ENCODE assay signal across 10 cellular contexts in genomic region chr19:44745887-44746600, GRCh38. TPM values are rescaled to one million over a fixed set of nuclear protein-coding genes. Genes with fewer than 3 reads are reported as not detected.
DNase-seq lines count a peak whose midpoint lies in the region; ATAC-seq and TF ChIP-seq lines count a peak whose summit lies in the region.
"Had no signal": no experiment of that assay in that cellular context is flagged by ENCODE, and none has a peak within 500 bp of the region (broad histone marks: within the 10 kb centered on the region; RNA-seq: fewer than 3 reads in every experiment).

No MANE protein-coding gene starts in this region.

- no peaks in the 10 kb centered on the region for H3K27me3 ChIP-seq in CD8-positive, alpha-beta memory T cell (ENCODE audit: insufficient read depth, low read length, poor library complexity, severe bottlenecking)
- no peaks in the 10 kb centered on the region for H3K27me3 ChIP-seq in gastrocnemius medialis

- H3K27ac Mint-ChIP-seq in CD8-positive, alpha-beta memory T cell = peak overlapping the region; percentile 47 to 98 (median 96)
- H3K27ac Mint-ChIP-seq in activated CD4-positive, alpha-beta memory T cell treated with anti-CD3 and anti-CD28 coated beads, Interleukin-2, amount 10 ng/mL, durations not matched to agents 7 days and 5 days = peak overlapping the region; percentile 52
- peak overlapping the region; percentile 46 to 98 (median 93) for H3K27ac Mint-ChIP-seq in immature natural killer cell

- H3K9me3 ChIP-seq in CD8-positive, alpha-beta memory T cell (ENCODE audit: low read length) = no peaks in the 10 kb centered on the region
- no peaks in the 10 kb centered on the region for H3K9me3 ChIP-seq in gastrocnemius medialis

- no peaks in the 10 kb centered on the region for H3K36me3 ChIP-seq in CD8-positive, alpha-beta memory T cell (ENCODE audit: insufficient read depth, low read length)
- no peaks in the 10 kb centered on the region for H3K36me3 ChIP-seq in gastrocnemius medialis

- no peaks in the 10 kb centered on the region for H3K27me3 Mint-ChIP-seq in CD8-positive, alpha-beta memory T cell
- H3K27me3 Mint-ChIP-seq in activated CD4-positive, alpha-beta memory T cell treated with anti-CD3 and anti-CD28 coated beads, Interleukin-2, amount 10 ng/mL, durations not matched to agents 7 days and 5 days = peaks cover 4% of the 10 kb centered on the region
- peaks cover 3 to 19% (median 7%) of the 10 kb centered on the region in 3 donors for H3K27me3 Mint-ChIP-seq in immature natural killer cell (ENCODE audit: low read depth in 3 of 3)

- peaks cover 27 to 43% (median 38%) of the 10 kb centered on the region in 3 donors for H3K4me1 Mint-ChIP-seq in CD8-positive, alpha-beta memory T cell
- peaks cover 58% of the 10 kb centered on the region for H3K4me1 Mint-ChIP-seq in activated CD4-positive, alpha-beta memory T cell treated with anti-CD3 and anti-CD28 coated beads, Interleukin-2, amount 10 ng/mL, durations not matched to agents 7 days and 5 days
- peaks cover 41 to 44% of the 10 kb centered on the region in 2 donors for H3K4me1 Mint-ChIP-seq in immature natural killer cell

- in situ Hi-C loops in gastrocnemius medialis (cut with MboI; ENCODE audit: low sequenced_read_pairs in 4 of 4) = no loop called here

- CTCF ChIA-PET in CD8-positive, alpha-beta memory T cell (lab: Charles Lee) = interaction anchor here (2.2 kb wide), 1 partner anchor 22 kb away, joined by 7 read pairs; no protein-coding TSS in a partner anchor
- CTCF ChIA-PET in activated CD4-positive, alpha-beta memory T cell treated with anti-CD3 and anti-CD28 coated beads, Interleukin-2, amount 10 ng/mL, durations not matched to agents 7 days and 5 days (lab: Charles Lee) = interaction anchor here (3.5 kb wide), 1 partner anchor 23 kb away, joined by 17 read pairs; no protein-coding TSS in a partner anchor

- no peaks in the 10 kb centered on the region for H3K9me3 Mint-ChIP-seq in CD8-positive, alpha-beta memory T cell
- no peaks in the 10 kb centered on the region for H3K9me3 Mint-ChIP-seq in activated CD4-positive, alpha-beta memory T cell treated with anti-CD3 and anti-CD28 coated beads, Interleukin-2, amount 10 ng/mL, durations not matched to agents 7 days and 5 days
- no peaks in the 10 kb centered on the region for H3K9me3 Mint-ChIP-seq in immature natural killer cell

- peak overlapping the region; percentile 37 to 84 (median 72) for H3K4me3 Mint-ChIP-seq in CD8-positive, alpha-beta memory T cell
- H3K4me3 Mint-ChIP-seq in activated CD4-positive, alpha-beta memory T cell treated with anti-CD3 and anti-CD28 coated beads, Interleukin-2, amount 10 ng/mL, durations not matched to agents 7 days and 5 days = peak overlapping the region; percentile 47
- H3K4me3 Mint-ChIP-seq in immature natural killer cell = peak overlapping the region; percentile 56 to 83 (median 62)

- no peak for ATAC-seq in gastrocnemius medialis
- no peak for ATAC-seq in GM18873 (IDR thresholded peaks at IDR 0.05; ENCODE audit: low FRiP score, unreplicated experiment)
- ATAC-seq in HG02973 (IDR thresholded peaks at IDR 0.05; ENCODE audit: unreplicated experiment) = no peak
- no peak for ATAC-seq in GM18505 (IDR thresholded peaks at IDR 0.05; ENCODE audit: unreplicated experiment)

- intact Hi-C loops in gastrocnemius medialis (cut with DNase I; ENCODE audit: low total_unique reads) = loop anchor here (5.0 to 10.0 kb wide), 3 partner anchors 209 to 1021 kb away; partner anchors contain the start of genes CLPTM1, PPP1R37 and SIX5

- no peak overlapping the region for H3K4me3 ChIP-seq in CD8-positive, alpha-beta memory T cell (ENCODE audit: low read length)
- H3K4me3 ChIP-seq in gastrocnemius medialis = no peak overlapping the region

- POLR2A ChIA-PET in CD8-positive, alpha-beta memory T cell (lab: Charles Lee) = no interaction called here
- POLR2A ChIA-PET in activated CD4-positive, alpha-beta memory T cell treated with anti-CD3 and anti-CD28 coated beads, Interleukin-2, amount 10 ng/mL, durations not matched to agents 7 days and 5 days (lab: Charles Lee) = interaction anchor here (1.5 kb wide), 1 partner anchor 10 kb away, joined by 4 read pairs; no protein-coding TSS in a partner anchor

- DNase-seq in CD8-positive, alpha-beta memory T cell = no peak
- no peak for DNase-seq in activated CD4-positive, alpha-beta memory T cell treated with anti-CD3 and anti-CD28 coated beads, Interleukin-2, amount 10 ng/mL, durations not matched to agents 7 days and 5 days
- no peak for DNase-seq in immature natural killer cell
- no peak for DNase-seq in gastrocnemius medialis
- DNase-seq in NAMALWA (ENCODE audit: low spot score) = no peak
- DNase-seq: activated CD8-positive, alpha-beta memory T cell treated with anti-CD3 and anti-CD28 coated beads for 24 hours; NCI-H1048 had no signal

- no peak for TF ChIP-seq CTCF in gastrocnemius medialis (IDR thresholded peaks at IDR 0.05 in 4 of 5, conservative IDR thresholded peaks at IDR 0.05 in 1 of 5)

- peaks cover 24% of the 10 kb centered on the region for H3K4me1 ChIP-seq in CD8-positive, alpha-beta memory T cell (ENCODE audit: insufficient read depth, low read length)
- peaks cover 51 to 67% of the 10 kb centered on the region in 2 donors for H3K4me1 ChIP-seq in gastrocnemius medialis

- H3K36me3 Mint-ChIP-seq in CD8-positive, alpha-beta memory T cell = peaks cover 0 to 26% (median 0%) of the 10 kb centered on the region in 3 donors
- peaks cover 20% of the 10 kb centered on the region for H3K36me3 Mint-ChIP-seq in activated CD4-positive, alpha-beta memory T cell treated with anti-CD3 and anti-CD28 coated beads, Interleukin-2, amount 10 ng/mL, durations not matched to agents 7 days and 5 days (ENCODE audit: low read depth)
- H3K36me3 Mint-ChIP-seq in immature natural killer cell = peaks cover 0 to 4% (median 3%) of the 10 kb centered on the region in 3 donors

- H3K27ac ChIP-seq in CD8-positive, alpha-beta memory T cell (ENCODE audit: low read depth, low read length) = peak overlapping the region; percentile 86
- H3K27ac ChIP-seq in gastrocnemius medialis = peak overlapping the region; percentile 91 to 97 (median 95)

- TF ChIP-seq POLR2A in gastrocnemius medialis (IDR thresholded peaks at IDR 0.05) (no peak), GM18505 (IDR thresholded peaks at IDR 0.05; ENCODE audit: borderline replicate concordance, extremely low read depth, insufficient read depth, insufficient read length) (no peak)

RNA-seq across cellular contexts. Expression of gene BCL3, which starts 2.5 kb away (rescaled TPM):
- 10 to 100 TPM; 30.5 to 33.9 TPM for total RNA-seq in CD8-positive, alpha-beta memory T cell
- 9.8 TPM for polyA plus RNA-seq in CD8-positive, alpha-beta memory T cell
- total RNA-seq in activated CD4-positive, alpha-beta memory T cell treated with anti-CD3 and anti-CD28 coated beads, Interleukin-2, amount 10 ng/mL, durations not matched to agents 7 days and 5 days = 10 to 100 TPM; 63.4 to 66.6 TPM
- 10 to 100 TPM in 2 of 3 donors, 1 to 10 TPM in 1; 5.6 to 10.2 (median 10.2) TPM for polyA plus RNA-seq in immature natural killer cell
- 10 to 100 TPM in 1 of 4 donors, 1 to 10 TPM in 3; 7.2 to 15.7 (median 8.5) TPM for total RNA-seq in gastrocnemius medialis

RNA-seq across cellular contexts. Expression of gene CBLC, which starts 31.6 kb away (rescaled TPM):
- total RNA-seq in CD8-positive, alpha-beta memory T cell = not detected
- polyA plus RNA-seq in CD8-positive, alpha-beta memory T cell = not detected
- not detected for total RNA-seq in activated CD4-positive, alpha-beta memory T cell treated with anti-CD3 and anti-CD28 coated beads, Interleukin-2, amount 10 ng/mL, durations not matched to agents 7 days and 5 days
- not detected for polyA plus RNA-seq in immature natural killer cell
- under 1 TPM in 1 of 4 donors, not detected in 3; 0.49 TPM for total RNA-seq in gastrocnemius medialis

RNA-seq across cellular contexts. Expression of gene CEACAM16, which starts 47.1 kb away (rescaled TPM):
- total RNA-seq in CD8-positive, alpha-beta memory T cell = not detected
- not detected for polyA plus RNA-seq in CD8-positive, alpha-beta memory T cell
- total RNA-seq in activated CD4-positive, alpha-beta memory T cell treated with anti-CD3 and anti-CD28 coated beads, Interleukin-2, amount 10 ng/mL, durations not matched to agents 7 days and 5 days = not detected
- not detected for polyA plus RNA-seq in immature natural killer cell
- not detected for total RNA-seq in gastrocnemius medialis
